In the genomic region with DNA sequence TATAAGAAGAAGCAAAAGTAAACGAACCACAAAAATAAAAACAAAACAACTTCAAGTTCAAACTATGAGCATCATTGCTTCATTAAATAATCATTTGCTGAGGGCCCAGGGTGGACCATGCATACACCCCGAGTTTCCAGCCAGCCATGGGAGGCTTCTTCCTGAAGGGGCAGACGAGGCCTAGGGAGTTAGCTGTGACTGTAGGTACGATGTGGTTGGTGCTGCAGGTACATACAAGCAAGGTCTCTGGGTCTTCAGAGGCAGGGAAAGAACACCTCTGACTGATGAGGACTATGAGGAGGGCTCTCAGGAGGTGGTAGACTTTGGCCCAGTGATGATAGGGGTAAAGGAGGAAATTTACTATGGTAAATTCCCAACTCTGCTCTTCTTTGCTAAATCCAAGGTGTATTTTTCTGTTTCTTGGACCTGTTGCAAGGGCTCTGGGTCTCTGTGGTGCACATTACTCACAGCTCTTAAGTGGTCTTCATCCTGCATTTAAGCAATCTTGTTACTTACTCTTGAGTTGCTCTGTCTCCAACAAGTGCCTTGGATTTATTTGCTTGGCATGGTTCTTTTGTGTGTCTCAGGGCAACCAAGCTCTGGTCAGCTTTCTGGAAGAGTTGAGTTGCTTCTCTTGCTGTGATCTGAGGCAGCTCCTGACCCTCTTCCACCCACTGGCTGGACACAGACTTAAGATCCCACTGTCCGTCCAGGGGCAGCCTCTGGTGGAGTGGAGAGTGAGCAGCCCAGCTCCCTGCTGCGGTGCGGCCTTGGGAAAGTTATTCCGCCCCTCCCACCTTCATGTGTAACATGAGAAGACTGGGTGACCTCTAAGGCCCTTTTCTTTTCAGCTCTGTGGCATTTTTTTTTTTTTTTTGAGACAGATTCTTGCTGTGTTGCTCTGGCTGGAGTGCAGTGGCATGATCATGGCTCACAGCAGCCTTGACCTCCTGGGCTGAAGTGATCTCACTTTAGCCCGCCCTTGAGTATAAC, we compare ENCODE assay signal across 1 cellular context.
TF ChIP-seq lines count a peak whose summit lies in the region.

No MANE protein-coding gene starts in this region.

TF ChIP-seq in HepG2, 621 proteins besides CTCF, POLR2A, EP300 and RAD21 (continues in another document):
- TF ChIP-seq, protein P1, sequence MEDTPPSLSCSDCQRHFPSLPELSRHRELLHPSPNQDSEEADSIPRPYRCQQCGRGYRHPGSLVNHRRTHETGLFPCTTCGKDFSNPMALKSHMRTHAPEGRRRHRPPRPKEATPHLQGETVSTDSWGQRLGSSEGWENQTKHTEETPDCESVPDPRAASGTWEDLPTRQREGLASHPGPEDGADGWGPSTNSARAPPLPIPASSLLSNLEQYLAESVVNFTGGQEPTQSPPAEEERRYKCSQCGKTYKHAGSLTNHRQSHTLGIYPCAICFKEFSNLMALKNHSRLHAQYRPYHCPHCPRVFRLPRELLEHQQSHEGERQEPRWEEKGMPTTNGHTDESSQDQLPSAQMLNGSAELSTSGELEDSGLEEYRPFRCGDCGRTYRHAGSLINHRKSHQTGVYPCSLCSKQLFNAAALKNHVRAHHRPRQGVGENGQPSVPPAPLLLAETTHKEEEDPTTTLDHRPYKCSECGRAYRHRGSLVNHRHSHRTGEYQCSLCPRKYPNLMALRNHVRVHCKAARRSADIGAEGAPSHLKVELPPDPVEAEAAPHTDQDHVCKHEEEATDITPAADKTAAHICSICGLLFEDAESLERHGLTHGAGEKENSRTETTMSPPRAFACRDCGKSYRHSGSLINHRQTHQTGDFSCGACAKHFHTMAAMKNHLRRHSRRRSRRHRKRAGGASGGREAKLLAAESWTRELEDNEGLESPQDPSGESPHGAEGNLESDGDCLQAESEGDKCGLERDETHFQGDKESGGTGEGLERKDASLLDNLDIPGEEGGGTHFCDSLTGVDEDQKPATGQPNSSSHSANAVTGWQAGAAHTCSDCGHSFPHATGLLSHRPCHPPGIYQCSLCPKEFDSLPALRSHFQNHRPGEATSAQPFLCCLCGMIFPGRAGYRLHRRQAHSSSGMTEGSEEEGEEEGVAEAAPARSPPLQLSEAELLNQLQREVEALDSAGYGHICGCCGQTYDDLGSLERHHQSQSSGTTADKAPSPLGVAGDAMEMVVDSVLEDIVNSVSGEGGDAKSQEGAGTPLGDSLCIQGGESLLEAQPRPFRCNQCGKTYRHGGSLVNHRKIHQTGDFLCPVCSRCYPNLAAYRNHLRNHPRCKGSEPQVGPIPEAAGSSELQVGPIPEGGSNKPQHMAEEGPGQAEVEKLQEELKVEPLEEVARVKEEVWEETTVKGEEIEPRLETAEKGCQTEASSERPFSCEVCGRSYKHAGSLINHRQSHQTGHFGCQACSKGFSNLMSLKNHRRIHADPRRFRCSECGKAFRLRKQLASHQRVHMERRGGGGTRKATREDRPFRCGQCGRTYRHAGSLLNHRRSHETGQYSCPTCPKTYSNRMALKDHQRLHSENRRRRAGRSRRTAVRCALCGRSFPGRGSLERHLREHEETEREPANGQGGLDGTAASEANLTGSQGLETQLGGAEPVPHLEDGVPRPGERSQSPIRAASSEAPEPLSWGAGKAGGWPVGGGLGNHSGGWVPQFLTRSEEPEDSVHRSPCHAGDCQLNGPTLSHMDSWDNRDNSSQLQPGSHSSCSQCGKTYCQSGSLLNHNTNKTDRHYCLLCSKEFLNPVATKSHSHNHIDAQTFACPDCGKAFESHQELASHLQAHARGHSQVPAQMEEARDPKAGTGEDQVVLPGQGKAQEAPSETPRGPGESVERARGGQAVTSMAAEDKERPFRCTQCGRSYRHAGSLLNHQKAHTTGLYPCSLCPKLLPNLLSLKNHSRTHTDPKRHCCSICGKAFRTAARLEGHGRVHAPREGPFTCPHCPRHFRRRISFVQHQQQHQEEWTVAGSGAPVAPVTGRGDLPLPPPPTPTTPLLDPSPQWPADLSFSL (CRISPR knock-in tag; IDR thresholded peaks at IDR 0.05), result no peak
- TF ChIP-seq, protein P2, sequence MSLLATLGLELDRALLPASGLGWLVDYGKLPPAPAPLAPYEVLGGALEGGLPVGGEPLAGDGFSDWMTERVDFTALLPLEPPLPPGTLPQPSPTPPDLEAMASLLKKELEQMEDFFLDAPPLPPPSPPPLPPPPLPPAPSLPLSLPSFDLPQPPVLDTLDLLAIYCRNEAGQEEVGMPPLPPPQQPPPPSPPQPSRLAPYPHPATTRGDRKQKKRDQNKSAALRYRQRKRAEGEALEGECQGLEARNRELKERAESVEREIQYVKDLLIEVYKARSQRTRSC (CRISPR knock-in tag; IDR thresholded peaks at IDR 0.05; ENCODE audit: low read depth), result no peak
- TF ChIP-seq AKAP8 (CRISPR knock-in tag; IDR thresholded peaks at IDR 0.05) (no peak), STAG1 (CRISPR knock-in tag; IDR thresholded peaks at IDR 0.05) (no peak), SMAD1 (CRISPR knock-in tag; IDR thresholded peaks at IDR 0.05; ENCODE audit: borderline replicate concordance, low read depth) (no peak), NCOA5 (CRISPR knock-in tag; IDR thresholded peaks at IDR 0.05) (no peak), ZNF839 (CRISPR knock-in tag; IDR thresholded peaks at IDR 0.05; ENCODE audit: borderline replicate concordance) (no peak), ZNF451 (CRISPR knock-in tag; IDR thresholded peaks at IDR 0.05) (no peak), SRSF1 (optimal IDR thresholded peaks at IDR 0.05; ENCODE audit: low read depth, low read length) (no peak), SIX4 (CRISPR knock-in tag; IDR thresholded peaks at IDR 0.05) (peak; percentile 97), HDAC6 (IDR thresholded peaks at IDR 0.05; ENCODE audit: low read depth, low read length) (no peak), ZNF263 (CRISPR knock-in tag; IDR thresholded peaks at IDR 0.05) (no peak), ZNF605 (CRISPR knock-in tag; IDR thresholded peaks at IDR 0.05) (no peak), SOX6 (IDR thresholded peaks at IDR 0.05) (no peak), SOX6 (CRISPR knock-in tag; IDR thresholded peaks at IDR 0.05) (0 out of 2 replicates have a peak, but pooled peaks have one; percentile 17), MED1 (CRISPR knock-in tag; IDR thresholded peaks at IDR 0.05) (no peak), ZNF292 (CRISPR knock-in tag; IDR thresholded peaks at IDR 0.05; ENCODE audit: borderline replicate concordance, low read depth) (no peak), PRPF4 (IDR thresholded peaks at IDR 0.05; ENCODE audit: low read depth, low read length, poor library complexity, severe bottlenecking) (no peak), MBNL3 (CRISPR knock-in tag; conservative IDR thresholded peaks at IDR 0.05) (no peak), HNRNPLL (IDR thresholded peaks at IDR 0.05; ENCODE audit: low read depth, low read length, poor library complexity, severe bottlenecking) (no peak), KDM5A (IDR thresholded peaks at IDR 0.05; ENCODE audit: borderline replicate concordance, low read length) (no peak), CCAR2 (optimal IDR thresholded peaks at IDR 0.05; ENCODE audit: low read depth, low read length) (no peak), ZNF232 (CRISPR knock-in tag; IDR thresholded peaks at IDR 0.05; ENCODE audit: borderline replicate concordance) (no peak), KLF16 (CRISPR knock-in tag; IDR thresholded peaks at IDR 0.05) (no peak), ZNF235 (CRISPR knock-in tag; IDR thresholded peaks at IDR 0.05; ENCODE audit: borderline replicate concordance) (no peak), SAP130 (CRISPR knock-in tag; IDR thresholded peaks at IDR 0.05; ENCODE audit: low read depth) (0 out of 2 replicates have a peak, but pooled peaks have one; percentile 9), NAIF1 (CRISPR knock-in tag; IDR thresholded peaks at IDR 0.05; ENCODE audit: borderline replicate concordance) (no peak), NONO (IDR thresholded peaks at IDR 0.05) (no peak), NONO (CRISPR knock-in tag; conservative IDR thresholded peaks at IDR 0.05) (no peak), GTF3A (CRISPR knock-in tag; conservative IDR thresholded peaks at IDR 0.05) (no peak), PRMT3 (CRISPR knock-in tag; IDR thresholded peaks at IDR 0.05; ENCODE audit: borderline replicate concordance, low read depth) (no peak), NBN (conservative IDR thresholded peaks at IDR 0.05) (no peak), NFE2 (CRISPR knock-in tag; IDR thresholded peaks at IDR 0.05) (no peak), HOXA9 (CRISPR knock-in tag; IDR thresholded peaks at IDR 0.05; ENCODE audit: borderline replicate concordance) (no peak)
- TF ChIP-seq, protein P3, sequence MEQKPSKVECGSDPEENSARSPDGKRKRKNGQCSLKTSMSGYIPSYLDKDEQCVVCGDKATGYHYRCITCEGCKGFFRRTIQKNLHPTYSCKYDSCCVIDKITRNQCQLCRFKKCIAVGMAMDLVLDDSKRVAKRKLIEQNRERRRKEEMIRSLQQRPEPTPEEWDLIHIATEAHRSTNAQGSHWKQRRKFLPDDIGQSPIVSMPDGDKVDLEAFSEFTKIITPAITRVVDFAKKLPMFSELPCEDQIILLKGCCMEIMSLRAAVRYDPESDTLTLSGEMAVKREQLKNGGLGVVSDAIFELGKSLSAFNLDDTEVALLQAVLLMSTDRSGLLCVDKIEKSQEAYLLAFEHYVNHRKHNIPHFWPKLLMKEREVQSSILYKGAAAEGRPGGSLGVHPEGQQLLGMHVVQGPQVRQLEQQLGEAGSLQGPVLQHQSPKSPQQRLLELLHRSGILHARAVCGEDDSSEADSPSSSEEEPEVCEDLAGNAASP (CRISPR knock-in tag; IDR thresholded peaks at IDR 0.05; ENCODE audit: borderline replicate concordance), result peak; percentile 19; the same call in 1 of the 2 replicates
- TF ChIP-seq, protein P4, sequence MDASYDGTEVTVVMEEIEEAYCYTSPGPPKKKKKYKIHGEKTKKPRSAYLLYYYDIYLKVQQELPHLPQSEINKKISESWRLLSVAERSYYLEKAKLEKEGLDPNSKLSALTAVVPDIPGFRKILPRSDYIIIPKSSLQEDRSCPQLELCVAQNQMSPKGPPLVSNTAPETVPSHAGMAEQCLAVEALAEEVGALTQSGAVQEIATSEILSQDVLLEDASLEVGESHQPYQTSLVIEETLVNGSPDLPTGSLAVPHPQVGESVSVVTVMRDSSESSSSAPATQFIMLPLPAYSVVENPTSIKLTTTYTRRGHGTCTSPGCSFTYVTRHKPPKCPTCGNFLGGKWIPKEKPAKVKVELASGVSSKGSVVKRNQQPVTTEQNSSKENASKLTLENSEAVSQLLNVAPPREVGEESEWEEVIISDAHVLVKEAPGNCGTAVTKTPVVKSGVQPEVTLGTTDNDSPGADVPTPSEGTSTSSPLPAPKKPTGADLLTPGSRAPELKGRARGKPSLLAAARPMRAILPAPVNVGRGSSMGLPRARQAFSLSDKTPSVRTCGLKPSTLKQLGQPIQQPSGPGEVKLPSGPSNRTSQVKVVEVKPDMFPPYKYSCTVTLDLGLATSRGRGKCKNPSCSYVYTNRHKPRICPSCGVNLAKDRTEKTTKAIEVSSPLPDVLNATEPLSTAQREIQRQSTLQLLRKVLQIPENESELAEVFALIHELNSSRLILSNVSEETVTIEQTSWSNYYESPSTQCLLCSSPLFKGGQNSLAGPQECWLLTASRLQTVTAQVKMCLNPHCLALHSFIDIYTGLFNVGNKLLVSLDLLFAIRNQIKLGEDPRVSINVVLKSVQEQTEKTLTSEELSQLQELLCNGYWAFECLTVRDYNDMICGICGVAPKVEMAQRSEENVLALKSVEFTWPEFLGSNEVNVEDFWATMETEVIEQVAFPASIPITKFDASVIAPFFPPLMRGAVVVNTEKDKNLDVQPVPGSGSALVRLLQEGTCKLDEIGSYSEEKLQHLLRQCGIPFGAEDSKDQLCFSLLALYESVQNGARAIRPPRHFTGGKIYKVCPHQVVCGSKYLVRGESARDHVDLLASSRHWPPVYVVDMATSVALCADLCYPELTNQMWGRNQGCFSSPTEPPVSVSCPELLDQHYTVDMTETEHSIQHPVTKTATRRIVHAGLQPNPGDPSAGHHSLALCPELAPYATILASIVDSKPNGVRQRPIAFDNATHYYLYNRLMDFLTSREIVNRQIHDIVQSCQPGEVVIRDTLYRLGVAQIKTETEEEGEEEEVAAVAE (CRISPR knock-in tag; IDR thresholded peaks at IDR 0.05; ENCODE audit: borderline replicate concordance), result no peak
- TF ChIP-seq, protein P5, sequence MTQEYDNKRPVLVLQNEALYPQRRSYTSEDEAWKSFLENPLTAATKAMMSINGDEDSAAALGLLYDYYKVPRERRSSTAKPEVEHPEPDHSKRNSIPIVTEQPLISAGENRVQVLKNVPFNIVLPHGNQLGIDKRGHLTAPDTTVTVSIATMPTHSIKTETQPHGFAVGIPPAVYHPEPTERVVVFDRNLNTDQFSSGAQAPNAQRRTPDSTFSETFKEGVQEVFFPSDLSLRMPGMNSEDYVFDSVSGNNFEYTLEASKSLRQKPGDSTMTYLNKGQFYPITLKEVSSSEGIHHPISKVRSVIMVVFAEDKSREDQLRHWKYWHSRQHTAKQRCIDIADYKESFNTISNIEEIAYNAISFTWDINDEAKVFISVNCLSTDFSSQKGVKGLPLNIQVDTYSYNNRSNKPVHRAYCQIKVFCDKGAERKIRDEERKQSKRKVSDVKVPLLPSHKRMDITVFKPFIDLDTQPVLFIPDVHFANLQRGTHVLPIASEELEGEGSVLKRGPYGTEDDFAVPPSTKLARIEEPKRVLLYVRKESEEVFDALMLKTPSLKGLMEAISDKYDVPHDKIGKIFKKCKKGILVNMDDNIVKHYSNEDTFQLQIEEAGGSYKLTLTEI (CRISPR knock-in tag; conservative IDR thresholded peaks at IDR 0.05), result no peak
- TF ChIP-seq, protein P6, sequence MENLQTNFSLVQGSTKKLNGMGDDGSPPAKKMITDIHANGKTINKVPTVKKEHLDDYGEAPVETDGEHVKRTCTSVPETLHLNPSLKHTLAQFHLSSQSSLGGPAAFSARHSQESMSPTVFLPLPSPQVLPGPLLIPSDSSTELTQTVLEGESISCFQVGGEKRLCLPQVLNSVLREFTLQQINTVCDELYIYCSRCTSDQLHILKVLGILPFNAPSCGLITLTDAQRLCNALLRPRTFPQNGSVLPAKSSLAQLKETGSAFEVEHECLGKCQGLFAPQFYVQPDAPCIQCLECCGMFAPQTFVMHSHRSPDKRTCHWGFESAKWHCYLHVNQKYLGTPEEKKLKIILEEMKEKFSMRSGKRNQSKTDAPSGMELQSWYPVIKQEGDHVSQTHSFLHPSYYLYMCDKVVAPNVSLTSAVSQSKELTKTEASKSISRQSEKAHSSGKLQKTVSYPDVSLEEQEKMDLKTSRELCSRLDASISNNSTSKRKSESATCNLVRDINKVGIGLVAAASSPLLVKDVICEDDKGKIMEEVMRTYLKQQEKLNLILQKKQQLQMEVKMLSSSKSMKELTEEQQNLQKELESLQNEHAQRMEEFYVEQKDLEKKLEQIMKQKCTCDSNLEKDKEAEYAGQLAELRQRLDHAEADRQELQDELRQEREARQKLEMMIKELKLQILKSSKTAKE (CRISPR knock-in tag; IDR thresholded peaks at IDR 0.05; ENCODE audit: borderline replicate concordance), result no peak
- TF ChIP-seq, protein P7, sequence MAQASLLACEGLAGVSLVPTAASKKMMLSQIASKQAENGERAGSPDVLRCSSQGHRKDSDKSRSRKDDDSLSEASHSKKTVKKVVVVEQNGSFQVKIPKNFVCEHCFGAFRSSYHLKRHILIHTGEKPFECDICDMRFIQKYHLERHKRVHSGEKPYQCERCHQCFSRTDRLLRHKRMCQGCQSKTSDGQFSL (CRISPR knock-in tag; IDR thresholded peaks at IDR 0.05), result no peak
- TF ChIP-seq, protein P8, sequence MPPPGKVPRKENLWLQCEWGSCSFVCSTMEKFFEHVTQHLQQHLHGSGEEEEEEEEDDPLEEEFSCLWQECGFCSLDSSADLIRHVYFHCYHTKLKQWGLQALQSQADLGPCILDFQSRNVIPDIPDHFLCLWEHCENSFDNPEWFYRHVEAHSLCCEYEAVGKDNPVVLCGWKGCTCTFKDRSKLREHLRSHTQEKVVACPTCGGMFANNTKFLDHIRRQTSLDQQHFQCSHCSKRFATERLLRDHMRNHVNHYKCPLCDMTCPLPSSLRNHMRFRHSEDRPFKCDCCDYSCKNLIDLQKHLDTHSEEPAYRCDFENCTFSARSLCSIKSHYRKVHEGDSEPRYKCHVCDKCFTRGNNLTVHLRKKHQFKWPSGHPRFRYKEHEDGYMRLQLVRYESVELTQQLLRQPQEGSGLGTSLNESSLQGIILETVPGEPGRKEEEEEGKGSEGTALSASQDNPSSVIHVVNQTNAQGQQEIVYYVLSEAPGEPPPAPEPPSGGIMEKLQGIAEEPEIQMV (CRISPR knock-in tag; IDR thresholded peaks at IDR 0.05; ENCODE audit: low read depth), result no peak
